ENCODE assay signal across 13 cellular contexts in the genomic region with DNA sequence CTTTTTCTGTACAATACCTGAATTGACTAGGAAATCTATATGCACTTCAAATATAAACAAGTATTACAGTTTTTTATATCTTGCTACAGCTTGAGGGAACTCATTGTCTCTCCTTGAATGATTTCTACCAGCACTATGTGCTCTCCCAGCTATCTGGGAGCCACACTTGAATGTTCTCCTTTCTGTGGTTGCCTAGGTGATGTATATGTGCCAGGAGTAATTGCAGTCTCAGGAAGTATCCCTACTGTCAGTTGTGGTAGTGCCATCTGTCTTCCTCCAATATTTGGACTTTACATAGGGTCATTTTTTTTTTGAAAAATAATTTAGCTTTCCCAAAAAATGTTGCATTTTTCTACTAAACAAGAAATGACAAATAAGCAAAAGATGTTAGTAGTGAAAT.
"Had no signal": no experiment of that assay in that cellular context is flagged by ENCODE, and none has a peak within 500 bp of the region (broad histone marks: within the 10 kb centered on the region; RNA-seq: fewer than 3 reads in every experiment).

No MANE protein-coding gene starts in this region.

- H3K9me3 Mint-ChIP-seq: activated CD4-positive, alpha-beta memory T cell treated with anti-CD3 and anti-CD28 coated beads for 36 hours; activated naive CD4-positive, alpha-beta T cell treated with anti-CD3 and anti-CD28 coated beads, Interleukin-2, amount 10 ng/mL, durations not matched to agents 7 days and 5 days; activated T-cell treated with anti-CD3 and anti-CD28 coated beads, Interleukin-2, amount 50 U/mL, for 24 hours; natural killer cell had no signal

- H3K27me3 Mint-ChIP-seq: activated CD4-positive, alpha-beta memory T cell treated with anti-CD3 and anti-CD28 coated beads for 36 hours; activated CD4-positive, alpha-beta T cell treated with anti-CD3 and anti-CD28 coated beads for 36 hours; activated naive CD4-positive, alpha-beta T cell treated with anti-CD3 and anti-CD28 coated beads, Interleukin-2, amount 10 ng/mL, durations not matched to agents 7 days and 5 days; activated T-cell treated with anti-CD3 and anti-CD28 coated beads, Interleukin-2, amount 50 U/mL, for 24 hours had no signal

- H3K4me3 Mint-ChIP-seq: activated CD4-positive, alpha-beta memory T cell treated with anti-CD3 and anti-CD28 coated beads for 36 hours; activated CD4-positive, alpha-beta T cell treated with anti-CD3 and anti-CD28 coated beads for 36 hours; activated naive CD4-positive, alpha-beta T cell treated with anti-CD3 and anti-CD28 coated beads, Interleukin-2, amount 10 ng/mL, durations not matched to agents 7 days and 5 days; activated T-cell treated with anti-CD3 and anti-CD28 coated beads, Interleukin-2, amount 50 U/mL, for 24 hours; natural killer cell; stimulated activated effector memory CD8-positive, alpha-beta T cell treated with anti-CD3 and anti-CD28 coated beads, Interleukin-12 subunit alpha, Interleukin-12 subunit beta, amount 100 ng/mL, for 72 hours had no signal

- DNase-seq: activated CD4-positive, alpha-beta memory T cell treated with anti-CD3 and anti-CD28 coated beads for 36 hours; activated CD4-positive, alpha-beta T cell treated with anti-CD3 and anti-CD28 coated beads for 36 hours; activated naive CD4-positive, alpha-beta T cell treated with anti-CD3 and anti-CD28 coated beads, Interleukin-2, amount 10 ng/mL, durations not matched to agents 7 days and 5 days; activated T-cell treated with anti-CD3 and anti-CD28 coated beads, Interleukin-2, amount 50 U/mL, for 24 hours; dermis blood vessel endothelial cell; foreskin melanocyte; left ventricle myocardium superior; mesenchymal stem cell; natural killer cell; stimulated activated CD4-positive, alpha-beta T cell treated with anti-CD3 and anti-CD28 coated beads, Interleukin-12 subunit alpha, Interleukin-12 subunit beta, amount 100 ng/mL, for 4 hours; stimulated activated CD4-positive, alpha-beta T cell treated with anti-CD3 and anti-CD28 coated beads, Interleukin-2, amount 100 ng/mL, for 24 hours; upper lobe of right lung had no signal

- H3K4me1 Mint-ChIP-seq: activated CD4-positive, alpha-beta T cell treated with anti-CD3 and anti-CD28 coated beads for 36 hours; activated naive CD4-positive, alpha-beta T cell treated with anti-CD3 and anti-CD28 coated beads, Interleukin-2, amount 10 ng/mL, durations not matched to agents 7 days and 5 days; natural killer cell; stimulated activated effector memory CD8-positive, alpha-beta T cell treated with anti-CD3 and anti-CD28 coated beads, Interleukin-12 subunit alpha, Interleukin-12 subunit beta, amount 100 ng/mL, for 72 hours had no signal

- H3K36me3 Mint-ChIP-seq: activated CD4-positive, alpha-beta memory T cell treated with anti-CD3 and anti-CD28 coated beads for 36 hours; activated naive CD4-positive, alpha-beta T cell treated with anti-CD3 and anti-CD28 coated beads, Interleukin-2, amount 10 ng/mL, durations not matched to agents 7 days and 5 days; stimulated activated effector memory CD8-positive, alpha-beta T cell treated with anti-CD3 and anti-CD28 coated beads, Interleukin-12 subunit alpha, Interleukin-12 subunit beta, amount 100 ng/mL, for 72 hours had no signal

- H3K27ac Mint-ChIP-seq: activated CD4-positive, alpha-beta memory T cell treated with anti-CD3 and anti-CD28 coated beads for 36 hours; activated CD4-positive, alpha-beta T cell treated with anti-CD3 and anti-CD28 coated beads for 36 hours; activated naive CD4-positive, alpha-beta T cell treated with anti-CD3 and anti-CD28 coated beads, Interleukin-2, amount 10 ng/mL, durations not matched to agents 7 days and 5 days; activated T-cell treated with anti-CD3 and anti-CD28 coated beads, Interleukin-2, amount 50 U/mL, for 24 hours; natural killer cell; stimulated activated effector memory CD8-positive, alpha-beta T cell treated with anti-CD3 and anti-CD28 coated beads, Interleukin-12 subunit alpha, Interleukin-12 subunit beta, amount 100 ng/mL, for 72 hours had no signal

- ATAC-seq: activated CD4-positive, alpha-beta T cell treated with anti-CD3 and anti-CD28 coated beads for 36 hours; left ventricle myocardium superior; natural killer cell; stimulated activated effector memory CD8-positive, alpha-beta T cell treated with anti-CD3 and anti-CD28 coated beads, Interleukin-12 subunit alpha, Interleukin-12 subunit beta, amount 100 ng/mL, for 72 hours; upper lobe of right lung had no signal
